In the genomic region with DNA sequence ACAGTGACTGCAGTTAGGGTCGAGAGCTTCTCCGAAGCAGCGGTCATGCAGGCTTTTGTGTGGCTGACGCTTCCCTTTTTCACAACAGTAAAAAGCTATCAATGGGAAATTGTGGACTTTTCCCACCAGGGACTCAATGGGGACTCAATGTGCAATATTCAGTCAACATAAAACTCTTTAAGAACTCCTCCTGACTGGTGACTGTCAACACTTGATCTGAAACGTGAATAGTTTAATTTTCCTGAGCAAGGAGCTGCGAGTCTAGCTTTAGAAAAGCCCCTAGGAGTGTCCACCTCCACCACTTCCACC, we compare ENCODE assay signal across 1 cellular context.
TF ChIP-seq lines count a peak whose summit lies in the region.

No MANE protein-coding gene starts in this region.

TF ChIP-seq in HCT116, 20 proteins besides CTCF, POLR2A, EP300 and RAD21 (continued from another document):
- TF ChIP-seq, protein P1, sequence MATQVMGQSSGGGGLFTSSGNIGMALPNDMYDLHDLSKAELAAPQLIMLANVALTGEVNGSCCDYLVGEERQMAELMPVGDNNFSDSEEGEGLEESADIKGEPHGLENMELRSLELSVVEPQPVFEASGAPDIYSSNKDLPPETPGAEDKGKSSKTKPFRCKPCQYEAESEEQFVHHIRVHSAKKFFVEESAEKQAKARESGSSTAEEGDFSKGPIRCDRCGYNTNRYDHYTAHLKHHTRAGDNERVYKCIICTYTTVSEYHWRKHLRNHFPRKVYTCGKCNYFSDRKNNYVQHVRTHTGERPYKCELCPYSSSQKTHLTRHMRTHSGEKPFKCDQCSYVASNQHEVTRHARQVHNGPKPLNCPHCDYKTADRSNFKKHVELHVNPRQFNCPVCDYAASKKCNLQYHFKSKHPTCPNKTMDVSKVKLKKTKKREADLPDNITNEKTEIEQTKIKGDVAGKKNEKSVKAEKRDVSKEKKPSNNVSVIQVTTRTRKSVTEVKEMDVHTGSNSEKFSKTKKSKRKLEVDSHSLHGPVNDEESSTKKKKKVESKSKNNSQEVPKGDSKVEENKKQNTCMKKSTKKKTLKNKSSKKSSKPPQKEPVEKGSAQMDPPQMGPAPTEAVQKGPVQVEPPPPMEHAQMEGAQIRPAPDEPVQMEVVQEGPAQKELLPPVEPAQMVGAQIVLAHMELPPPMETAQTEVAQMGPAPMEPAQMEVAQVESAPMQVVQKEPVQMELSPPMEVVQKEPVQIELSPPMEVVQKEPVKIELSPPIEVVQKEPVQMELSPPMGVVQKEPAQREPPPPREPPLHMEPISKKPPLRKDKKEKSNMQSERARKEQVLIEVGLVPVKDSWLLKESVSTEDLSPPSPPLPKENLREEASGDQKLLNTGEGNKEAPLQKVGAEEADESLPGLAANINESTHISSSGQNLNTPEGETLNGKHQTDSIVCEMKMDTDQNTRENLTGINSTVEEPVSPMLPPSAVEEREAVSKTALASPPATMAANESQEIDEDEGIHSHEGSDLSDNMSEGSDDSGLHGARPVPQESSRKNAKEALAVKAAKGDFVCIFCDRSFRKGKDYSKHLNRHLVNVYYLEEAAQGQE (IDR thresholded peaks at IDR 0.05; ENCODE audit: low read depth), result no peak
- TF ChIP-seq, protein P2, sequence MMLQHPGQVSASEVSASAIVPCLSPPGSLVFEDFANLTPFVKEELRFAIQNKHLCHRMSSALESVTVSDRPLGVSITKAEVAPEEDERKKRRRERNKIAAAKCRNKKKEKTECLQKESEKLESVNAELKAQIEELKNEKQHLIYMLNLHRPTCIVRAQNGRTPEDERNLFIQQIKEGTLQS (IDR thresholded peaks at IDR 0.05), result no peak
